ENCODE assay signal across 8 cellular contexts in the genomic region with DNA sequence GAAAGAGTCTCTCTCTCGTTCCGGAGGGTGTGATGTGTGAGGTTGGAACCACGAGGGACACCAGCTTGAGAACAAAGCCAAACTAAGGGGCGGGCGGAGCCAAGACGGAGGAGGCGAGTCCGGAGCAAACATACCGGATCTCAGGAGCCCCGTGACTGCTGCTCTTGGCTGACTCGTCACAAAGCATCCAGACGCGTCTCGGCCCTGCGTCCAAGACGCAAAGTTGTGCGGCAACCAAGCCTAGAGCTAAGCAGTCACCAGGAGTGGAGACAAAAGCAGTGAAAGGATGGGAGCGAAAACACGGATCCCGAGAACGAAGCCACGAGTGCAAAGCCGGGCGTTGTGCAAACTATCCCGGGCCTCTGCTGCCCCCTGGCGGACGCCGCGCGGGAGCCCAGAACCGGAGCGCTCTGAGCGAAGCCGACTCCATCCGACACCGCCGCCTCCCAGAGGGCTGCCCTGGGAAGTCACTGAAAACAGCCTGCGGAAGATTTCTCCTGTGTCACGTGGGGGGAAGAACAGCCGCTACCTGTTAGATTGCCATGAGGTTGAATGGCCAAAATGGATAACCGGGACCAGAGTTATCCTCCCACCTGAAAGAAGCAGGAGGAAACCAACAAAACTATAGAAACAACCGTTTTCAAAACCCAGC. TPM values are rescaled to one million over a fixed set of nuclear protein-coding genes. Genes with fewer than 3 reads are reported as not detected.
DNase-seq lines count a peak whose midpoint lies in the region; FAIRE-seq lines count a peak whose summit lies in the region.

No MANE protein-coding gene starts in this region.

- H2BK12ac ChIP-seq in neuronal stem cell (ENCODE audit: low read length), result peak overlapping the region; percentile 98

- H3K36me3 ChIP-seq in GM23248 (ENCODE audit: low read depth) (no peaks in the 10 kb centered on the region), SJCRH30 (no peaks in the 10 kb centered on the region), neuronal stem cell (replicated peaks in 1 of 2; ENCODE audit: control insufficient read depth in 2 of 2, insufficient read depth in 2 of 2, low read length in 2 of 2) (no peaks in the 10 kb centered on the region)

- H3K9me2 ChIP-seq in GM23248 (ENCODE audit: insufficient read depth), result no peaks in the 10 kb centered on the region

- H3K79me1 ChIP-seq in neuronal stem cell (ENCODE audit: low read depth, low read length), result no peaks in the 10 kb centered on the region

- H3K4me1 ChIP-seq in GM23248 (ENCODE audit: insufficient read depth), result peaks cover 36% of the 10 kb centered on the region
- no peaks in the 10 kb centered on the region for H3K4me1 ChIP-seq in SJCRH30
- peaks cover 0 to 16% of the 10 kb centered on the region in 2 donors for H3K4me1 ChIP-seq in neuronal stem cell (ENCODE audit: control insufficient read depth in 2 of 2, insufficient read depth in 1 of 2, low read depth in 1 of 2, low read length in 2 of 2)

- 1 to 2% methylated on average over 42 of the region's 42 CpGs for WGBS in GM23248 (ENCODE audit: low coverage in 1 of 2, low lambda C conversion rate in 2 of 2, missing lambda C conversion rate in 2 of 2), 2 experiments
- no CpG with 5 or more reads among the region's 42 CpGs for WGBS in neuronal stem cell (ENCODE audit: extremely low coverage in 2 of 2, insufficient read length in 2 of 2, insufficient replicate concordance in 1 of 2), 2 donors

- DNase-seq in DMS79 treated with DMSO at 0.1 percent for 48 hours (lab: John Stamatoyannopoulos, UW) (peak; percentile 41), GM23248 (peak; percentile 93), Kasumi-1 (lab: John Stamatoyannopoulos, UW) (peak; percentile 94 to 95), SJCRH30 (peak; percentile 56 to 74), frontal cortex (ENCODE audit: low spot score in 2 of 2) (peak; percentile 73 to 94), neuronal stem cell (ENCODE audit: low spot score) (peak; percentile 86), stromal cell of bone marrow (ENCODE audit: low read depth) (peak; percentile 69)
- peak; percentile 83 for DNase-seq in activated naive CD4-positive, alpha-beta T cell treated with Interleukin-2 at 50 U/mL for 16 hours

- H3K23ac ChIP-seq in neuronal stem cell (ENCODE audit: low read depth, low read length, poor library complexity), result no peak overlapping the region

- H3K18ac ChIP-seq in neuronal stem cell (ENCODE audit: low read length), result peak overlapping the region; percentile 99

- H3K79me2 ChIP-seq in GM23248 (ENCODE audit: insufficient read depth), result no peaks in the 10 kb centered on the region

- no peak overlapping the region for H3K14ac ChIP-seq in neuronal stem cell (ENCODE audit: low read length)

- H3K27me3 ChIP-seq in GM23248 (replicated peaks; ENCODE audit: insufficient read depth) (no peaks in the 10 kb centered on the region), SJCRH30 (no peaks in the 10 kb centered on the region), neuronal stem cell (ENCODE audit: control insufficient read depth in 3 of 3, insufficient read depth in 3 of 3, low read depth in 1 of 3, low read length in 3 of 3) (peaks cover 0 to 35% (median 11%) of the 10 kb centered on the region in 3 experiments)

- H4K20me1 ChIP-seq in GM23248 (ENCODE audit: insufficient read depth), result no peaks in the 10 kb centered on the region

- in situ Hi-C loops in GM23248 (cut with MboI), result loop anchor here (10.0 to 25.0 kb wide), 2 partner anchors 802 to 1190 kb away; no protein-coding TSS in a partner anchor

- no peak for FAIRE-seq in frontal cortex (lab: Jason Lieb, UNC)

- peak overlapping the region; percentile 98 for H2AK5ac ChIP-seq in neuronal stem cell (ENCODE audit: low read depth, low read length)

- H3K4me3 ChIP-seq in GM23248, result peak overlapping the region; percentile 73
- peak overlapping the region; percentile 40 for H3K4me3 ChIP-seq in SJCRH30
- H3K4me3 ChIP-seq in neuronal stem cell (ENCODE audit: low read length in 2 of 2), result peak overlapping the region; percentile 49 to 82

- H2BK15ac ChIP-seq in neuronal stem cell (ENCODE audit: low read length), result peak overlapping the region; percentile 93

- H3K9me3 ChIP-seq in GM23248 (ENCODE audit: low read depth), result no peaks in the 10 kb centered on the region
- H3K9me3 ChIP-seq in SJCRH30 (replicated peaks), result no peaks in the 10 kb centered on the region
- H3K9me3 ChIP-seq in neuronal stem cell (replicated peaks in 1 of 2; ENCODE audit: control insufficient read depth in 2 of 2, insufficient read depth in 1 of 2, low read depth in 1 of 2, low read length in 2 of 2), result peaks cover 0 to 5% of the 10 kb centered on the region in 2 donors

- peaks cover 21% of the 10 kb centered on the region for H3F3A ChIP-seq in GM23248 (ENCODE audit: insufficient read depth)

- H3K4me2 ChIP-seq in GM23248 (ENCODE audit: unreplicated experiment), result peak overlapping the region; percentile 80
- H3K4me2 ChIP-seq in neuronal stem cell (ENCODE audit: insufficient read depth, low read length, poor library complexity, severe bottlenecking), result peak overlapping the region; percentile 89

- peak overlapping the region; percentile 91 for H3K27ac ChIP-seq in GM23248
- no peak overlapping the region for H3K27ac ChIP-seq in SJCRH30
- peak overlapping the region; percentile 51 for H3K27ac ChIP-seq in neuronal stem cell (replicated peaks; ENCODE audit: low read length)

- H3K9ac ChIP-seq in GM23248 (peak overlapping the region; percentile 86), neuronal stem cell (ENCODE audit: low read depth, low read length, poor library complexity) (peak overlapping the region; percentile 92)

- no peak overlapping the region for H3K4ac ChIP-seq in neuronal stem cell (ENCODE audit: low read length)

- no peak overlapping the region for H4K91ac ChIP-seq in neuronal stem cell (ENCODE audit: low read depth, low read length, poor library complexity)

- peak overlapping the region; percentile 22 for H2BK120ac ChIP-seq in neuronal stem cell (ENCODE audit: low read depth, low read length)

- H2AFZ ChIP-seq in GM23248, result peak overlapping the region; percentile 77
- peak overlapping the region; percentile 94 for H2AFZ ChIP-seq in neuronal stem cell (ENCODE audit: low read length)

- no peak overlapping the region for H4K8ac ChIP-seq in neuronal stem cell (ENCODE audit: low read depth, low read length)

- peak overlapping the region; percentile 68 for H2BK5ac ChIP-seq in neuronal stem cell (ENCODE audit: low read length)

RNA-seq across cellular contexts. Expression of a gene that starts 46.4 kb away (rescaled TPM):
- total RNA-seq in GM23248 (2014; rRNA removed; shearing (Covaris generic)), result not detected in 2 replicates
- polyA plus RNA-seq in GM23248 (2016; fragmentation: Nextera tagmentation; extraction: Ambion mirVana), result not detected in 2 replicates
- 0.02 TPM in 1 of 2 replicates, not detected in the other for total RNA-seq in SJCRH30 (2014; rRNA removed; shearing (Covaris generic))
- not detected for total RNA-seq in frontal cortex
- polyA plus RNA-seq in neuronal stem cell (2013, experiment 1 of 2), result not detected
- 0.03 TPM for polyA plus RNA-seq in neuronal stem cell (2013, experiment 2 of 2)

Comparison
In these comparisons a context has a peak if more than half of its experiments do, and no peak if none do; other contexts are left out.
1. DNase-seq: peak in every context shown above with its lines; median percentile 94 in Kasumi-1; 93 in GM23248; 86 in neuronal stem cell; 84 in frontal cortex; 83 in activated naive CD4-positive, alpha-beta T cell treated with Interleukin-2 at 50 U/mL for 16 hours; 69 in stromal cell of bone marrow; 65 in SJCRH30; 41 in DMS79 treated with DMSO at 0.1 percent for 48 hours.